1 cellular context compared by ENCODE assay signal in the genomic region with DNA sequence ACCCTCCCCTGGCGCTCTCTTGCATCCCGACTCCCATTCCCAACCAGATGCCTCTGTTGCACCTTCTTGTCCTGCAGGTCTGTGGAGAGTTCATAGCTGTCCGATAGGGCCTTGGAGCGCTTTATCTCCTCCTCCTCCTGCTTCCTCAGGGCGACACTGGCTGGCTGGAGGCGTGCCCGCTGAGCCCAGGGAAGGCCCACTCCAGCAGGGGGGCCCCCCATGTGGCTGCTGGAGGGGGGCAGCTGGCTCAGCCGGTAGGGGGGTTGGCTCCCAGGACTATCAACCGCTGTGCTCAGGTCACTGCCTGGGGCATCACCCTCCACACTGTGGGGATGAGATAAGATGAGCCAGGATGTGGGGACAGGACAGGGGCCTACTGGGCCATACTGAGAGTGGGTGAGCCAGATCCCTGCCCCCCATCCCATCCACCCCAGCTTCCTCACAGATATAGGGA.
TF ChIP-seq lines count a peak whose summit lies in the region.

No MANE protein-coding gene starts in this region.

TF ChIP-seq in K562, 482 proteins besides CTCF, POLR2A, EP300 and RAD21 (continued from another document and continues in another):
- TF ChIP-seq TBL1XR1 (IDR thresholded peaks at IDR 0.05; ENCODE audit: low read length in 2 of 2) (peak; percentile 62 to 82; a peak in 3 of 4 replicates), DPF2 (IDR thresholded peaks at IDR 0.05) (peak; percentile 85), ZNF217 (CRISPR knock-in tag; IDR thresholded peaks at IDR 0.05) (no peak), RBM22 (IDR thresholded peaks at IDR 0.05; ENCODE audit: low read depth, low read length, poor library complexity, severe bottlenecking) (no peak), DMBX1 (CRISPR knock-in tag; IDR thresholded peaks at IDR 0.05; ENCODE audit: borderline replicate concordance) (peak; percentile 86), ZEB2 (IDR thresholded peaks at IDR 0.05) (peak; percentile 65; the same call in 1 of the 2 replicates), FOXJ2 (tag; IDR thresholded peaks at IDR 0.05) (no peak), SMAD2 (IDR thresholded peaks at IDR 0.05; ENCODE audit: low read depth, low read length) (no peak), CCNT2 (IDR thresholded peaks at IDR 0.05; ENCODE audit: borderline replicate concordance, extremely low read depth, insufficient read length, low read depth, low read length) (peak; percentile 77), POLR2AphosphoS5 (IDR thresholded peaks at IDR 0.05; ENCODE audit: control insufficient read depth, insufficient read depth, low read depth, low read length) (peak; percentile 80; the same call in 1 of the 2 replicates), ZNF23 (CRISPR knock-in tag; IDR thresholded peaks at IDR 0.05) (no peak), LCOR (CRISPR knock-in tag; IDR thresholded peaks at IDR 0.05) (0 out of 2 replicates have a peak, but pooled peaks have one; percentile 56), CCAR2 (IDR thresholded peaks at IDR 0.05; ENCODE audit: low read depth, low read length) (no peak), IFI16 (CRISPR knock-in tag; IDR thresholded peaks at IDR 0.05) (no peak), ARID2 (IDR thresholded peaks at IDR 0.05) (no peak), DNMT1 (IDR thresholded peaks at IDR 0.05) (no peak), ZNF586 (CRISPR knock-in tag; conservative IDR thresholded peaks at IDR 0.05) (no peak), ZBED1 (IDR thresholded peaks at IDR 0.05) (no peak), MGA (IDR thresholded peaks at IDR 0.05) (no peak; the same call in 1 of the 2 replicates), ZNF77 (CRISPR knock-in tag; IDR thresholded peaks at IDR 0.05) (no peak), STAT5B (CRISPR knock-in tag; IDR thresholded peaks at IDR 0.05) (no peak), NCOR1 (IDR thresholded peaks at IDR 0.05) (peak; percentile 93), ZNF354B (CRISPR knock-in tag; IDR thresholded peaks at IDR 0.05) (no peak), ELF1 (tag; IDR thresholded peaks at IDR 0.05) (no peak), HDAC2 (IDR thresholded peaks at IDR 0.05) (peak; percentile 60; the same call in 1 of the 2 replicates), BHLHE40 (IDR thresholded peaks at IDR 0.05; ENCODE audit: low read length) (peak; percentile 36; the same call in 1 of the 2 replicates), NFATC3 (IDR thresholded peaks at IDR 0.05) (no peak), ATF1 (CRISPR knock-in tag; IDR thresholded peaks at IDR 0.05) (no peak), ATF1 (tag; IDR thresholded peaks at IDR 0.05) (no peak), MXI1 (IDR thresholded peaks at IDR 0.05; ENCODE audit: low read depth, low read length) (no peak), RBM17 (IDR thresholded peaks at IDR 0.05; ENCODE audit: borderline replicate concordance, low read depth, low read length) (no peak), FOXK1 (CRISPR knock-in tag; IDR thresholded peaks at IDR 0.05; ENCODE audit: borderline replicate concordance) (no peak), ZNF707 (CRISPR knock-in tag; conservative IDR thresholded peaks at IDR 0.05) (no peak), HDGF (IDR thresholded peaks at IDR 0.05) (no peak), EP400 (IDR thresholded peaks at IDR 0.05) (peak; percentile 59; the same call in 1 of the 2 replicates), RCOR1 (IDR thresholded peaks at IDR 0.05; ENCODE audit: borderline replicate concordance in 1 of 2, low read depth in 2 of 2, low read length in 2 of 2) (peak; percentile 71 to 87; a peak in 3 of 4 replicates), SMARCC2 (IDR thresholded peaks at IDR 0.05; ENCODE audit: low read depth) (peak; percentile 47; the same call in 1 of the 2 replicates), BRF1 (IDR thresholded peaks at IDR 0.05; ENCODE audit: borderline replicate concordance, extremely low read depth, insufficient read length) (no peak), NCOA1 (IDR thresholded peaks at IDR 0.05; ENCODE audit: low read depth) (no peak; the same call in 1 of the 2 replicates), SNIP1 (IDR thresholded peaks at IDR 0.05; ENCODE audit: low read depth) (no peak), HDAC8 (tag; IDR thresholded peaks at IDR 0.05) (no peak), CHD2 (IDR thresholded peaks at IDR 0.05; ENCODE audit: low read depth, low read length) (no peak), ZC3H8 (IDR thresholded peaks at IDR 0.05) (no peak), ZNF444 (CRISPR knock-in tag; IDR thresholded peaks at IDR 0.05) (no peak), ZBTB7A (IDR thresholded peaks at IDR 0.05; ENCODE audit: borderline replicate concordance, control insufficient read depth, low read depth, low read length) (peak; percentile 87; the same call in 1 of the 2 replicates), CREB1 (IDR thresholded peaks at IDR 0.05) (peak; percentile 47), CREB1 (CRISPR knock-in tag; IDR thresholded peaks at IDR 0.05) (no peak), CBX1 (IDR thresholded peaks at IDR 0.05; ENCODE audit: low read depth) (no peak), JUN (IDR thresholded peaks at IDR 0.05; ENCODE audit: borderline replicate concordance, low read depth, low read length) (no peak; the same call in 1 of the 2 replicates), JUN (CRISPR knock-in tag; IDR thresholded peaks at IDR 0.05; ENCODE audit: borderline replicate concordance) (no peak)
- TF ChIP-seq, protein P1, sequence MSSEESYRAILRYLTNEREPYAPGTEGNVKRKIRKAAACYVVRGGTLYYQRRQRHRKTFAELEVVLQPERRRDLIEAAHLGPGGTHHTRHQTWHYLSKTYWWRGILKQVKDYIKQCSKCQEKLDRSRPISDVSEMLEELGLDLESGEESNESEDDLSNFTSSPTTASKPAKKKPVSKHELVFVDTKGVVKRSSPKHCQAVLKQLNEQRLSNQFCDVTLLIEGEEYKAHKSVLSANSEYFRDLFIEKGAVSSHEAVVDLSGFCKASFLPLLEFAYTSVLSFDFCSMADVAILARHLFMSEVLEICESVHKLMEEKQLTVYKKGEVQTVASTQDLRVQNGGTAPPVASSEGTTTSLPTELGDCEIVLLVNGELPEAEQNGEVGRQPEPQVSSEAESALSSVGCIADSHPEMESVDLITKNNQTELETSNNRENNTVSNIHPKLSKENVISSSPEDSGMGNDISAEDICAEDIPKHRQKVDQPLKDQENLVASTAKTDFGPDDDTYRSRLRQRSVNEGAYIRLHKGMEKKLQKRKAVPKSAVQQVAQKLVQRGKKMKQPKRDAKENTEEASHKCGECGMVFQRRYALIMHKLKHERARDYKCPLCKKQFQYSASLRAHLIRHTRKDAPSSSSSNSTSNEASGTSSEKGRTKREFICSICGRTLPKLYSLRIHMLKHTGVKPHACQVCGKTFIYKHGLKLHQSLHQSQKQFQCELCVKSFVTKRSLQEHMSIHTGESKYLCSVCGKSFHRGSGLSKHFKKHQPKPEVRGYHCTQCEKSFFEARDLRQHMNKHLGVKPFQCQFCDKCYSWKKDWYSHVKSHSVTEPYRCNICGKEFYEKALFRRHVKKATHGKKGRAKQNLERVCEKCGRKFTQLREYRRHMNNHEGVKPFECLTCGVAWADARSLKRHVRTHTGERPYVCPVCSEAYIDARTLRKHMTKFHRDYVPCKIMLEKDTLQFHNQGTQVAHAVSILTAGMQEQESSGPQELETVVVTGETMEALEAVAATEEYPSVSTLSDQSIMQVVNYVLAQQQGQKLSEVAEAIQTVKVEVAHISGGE (CRISPR knock-in tag; IDR thresholded peaks at IDR 0.05) = no peak
- TF ChIP-seq, protein P2, sequence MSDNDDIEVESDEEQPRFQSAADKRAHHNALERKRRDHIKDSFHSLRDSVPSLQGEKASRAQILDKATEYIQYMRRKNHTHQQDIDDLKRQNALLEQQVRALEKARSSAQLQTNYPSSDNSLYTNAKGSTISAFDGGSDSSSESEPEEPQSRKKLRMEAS (CRISPR knock-in tag; IDR thresholded peaks at IDR 0.05) = peak; percentile 90
- TF ChIP-seq, protein P3, sequence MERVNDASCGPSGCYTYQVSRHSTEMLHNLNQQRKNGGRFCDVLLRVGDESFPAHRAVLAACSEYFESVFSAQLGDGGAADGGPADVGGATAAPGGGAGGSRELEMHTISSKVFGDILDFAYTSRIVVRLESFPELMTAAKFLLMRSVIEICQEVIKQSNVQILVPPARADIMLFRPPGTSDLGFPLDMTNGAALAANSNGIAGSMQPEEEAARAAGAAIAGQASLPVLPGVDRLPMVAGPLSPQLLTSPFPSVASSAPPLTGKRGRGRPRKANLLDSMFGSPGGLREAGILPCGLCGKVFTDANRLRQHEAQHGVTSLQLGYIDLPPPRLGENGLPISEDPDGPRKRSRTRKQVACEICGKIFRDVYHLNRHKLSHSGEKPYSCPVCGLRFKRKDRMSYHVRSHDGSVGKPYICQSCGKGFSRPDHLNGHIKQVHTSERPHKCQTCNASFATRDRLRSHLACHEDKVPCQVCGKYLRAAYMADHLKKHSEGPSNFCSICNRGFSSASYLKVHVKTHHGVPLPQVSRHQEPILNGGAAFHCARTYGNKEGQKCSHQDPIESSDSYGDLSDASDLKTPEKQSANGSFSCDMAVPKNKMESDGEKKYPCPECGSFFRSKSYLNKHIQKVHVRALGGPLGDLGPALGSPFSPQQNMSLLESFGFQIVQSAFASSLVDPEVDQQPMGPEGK (CRISPR knock-in tag; IDR thresholded peaks at IDR 0.05; ENCODE audit: borderline replicate concordance) = no peak
- TF ChIP-seq, protein P4, sequence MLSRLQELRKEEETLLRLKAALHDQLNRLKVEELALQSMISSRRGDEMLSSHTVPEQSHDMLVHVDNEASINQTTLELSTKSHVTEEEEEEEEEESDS (CRISPR knock-in tag; IDR thresholded peaks at IDR 0.05) = no peak
